In the genomic region with DNA sequence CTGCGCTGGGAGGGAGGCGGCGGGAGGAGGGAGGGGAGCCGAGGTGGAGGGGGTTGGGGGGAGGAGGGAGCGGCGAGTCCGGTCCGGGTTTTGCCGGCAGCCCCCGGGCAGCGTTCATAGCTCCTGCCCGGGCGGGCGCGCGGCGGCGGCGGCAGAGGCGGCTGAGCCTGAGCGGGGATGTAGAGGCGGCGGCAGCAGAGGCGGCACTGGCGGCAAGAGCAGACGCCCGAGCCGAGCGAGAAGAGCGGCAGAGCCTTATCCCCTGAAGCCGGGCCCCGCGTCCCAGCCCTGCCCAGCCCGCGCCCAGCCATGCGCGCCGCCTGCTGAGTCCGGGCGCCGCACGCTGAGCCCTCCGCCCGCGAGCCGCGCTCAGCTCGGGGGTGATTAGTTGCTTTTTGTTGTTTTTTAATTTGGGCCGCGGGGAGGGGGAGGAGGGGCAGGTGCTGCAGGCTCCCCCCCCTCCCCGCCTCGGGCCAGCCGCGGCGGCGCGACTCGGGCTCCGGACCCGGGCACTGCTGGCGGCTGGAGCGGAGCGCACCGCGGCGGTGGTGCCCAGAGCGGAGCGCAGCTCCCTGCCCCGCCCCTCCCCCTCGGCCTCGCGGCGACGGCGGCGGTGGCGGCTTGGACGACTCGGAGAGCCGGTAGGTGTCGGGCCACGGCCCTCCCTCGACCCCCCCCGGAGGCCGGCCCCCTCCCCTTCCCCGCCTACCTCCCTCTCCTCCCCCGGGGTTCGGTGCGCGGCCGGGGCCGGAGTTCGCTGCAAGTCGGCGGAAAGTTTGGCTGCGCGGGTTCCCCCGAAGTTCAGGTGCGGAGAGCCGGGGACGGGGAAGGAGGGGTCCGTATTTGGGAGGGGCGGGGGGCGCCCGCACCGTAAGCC, we compare ENCODE assay signal across 8 cellular contexts. TPM values are rescaled to one million over a fixed set of nuclear protein-coding genes. Genes with fewer than 3 reads are reported as not detected.
DNase-seq lines count a peak whose midpoint lies in the region; ATAC-seq lines count a peak whose summit lies in the region.

A gene (plus strand): TSS at position 145 of the 877 bp plus-strand sequence. CDS start 32,175 bp downstream, outside the sequence.

- ATAC-seq in HG03045 (IDR thresholded peaks at IDR 0.05; ENCODE audit: unreplicated experiment) (peak; percentile 39), esophagus mucosa (peak; percentile 64)

- H3K9me3 ChIP-seq in mononuclear cell (ENCODE audit: low read depth, low read length), result no peaks in the 10 kb centered on the region

- H3K4me3 ChIP-seq in mononuclear cell (ENCODE audit: low read length), result peak within 1 kb of the TSS; percentile 58

- H3K27ac ChIP-seq in substantia nigra (ENCODE audit: low read depth, low read length, poor library complexity, severe bottlenecking), result peak within 1 kb of the TSS; percentile 98

- peaks cover 57% of the 10 kb centered on the region for H3K4me1 ChIP-seq in mononuclear cell (ENCODE audit: insufficient read depth, low read length)

- DNase-seq in NCI-H748 (lab: John Stamatoyannopoulos, UW; ENCODE audit: unreplicated experiment), result peak; percentile 75
- DNase-seq in NCI-H748 treated with DMSO at 0.1 percent for 48 hours (lab: John Stamatoyannopoulos, UW), result no peak
- DNase-seq in NCI-H524 treated with DMSO at 0.1 percent for 48 hours (lab: John Stamatoyannopoulos, UW), result peak; percentile 15
- DNase-seq in activated CD8-positive, alpha-beta memory T cell treated with anti-CD3 and anti-CD28 coated beads, Interleukin-2, amount 50 U/mL, for 48 hours, result peak; percentile 77
- DNase-seq in substantia nigra (lab: John Stamatoyannopoulos, UW), result peak in 42 of 49 donors; percentile 55 to 92 (median 83)

- peaks cover 26% of the 10 kb centered on the region for H3K27me3 ChIP-seq in mononuclear cell (ENCODE audit: insufficient read depth, low read length)

RNA-seq across cellular contexts. Expression of the gene that starts here (rescaled TPM):
- total RNA-seq in esophagus mucosa (22.6 TPM), mononuclear cell (82.8 TPM)
